10 cellular contexts compared by ENCODE assay signal in the genomic region with DNA sequence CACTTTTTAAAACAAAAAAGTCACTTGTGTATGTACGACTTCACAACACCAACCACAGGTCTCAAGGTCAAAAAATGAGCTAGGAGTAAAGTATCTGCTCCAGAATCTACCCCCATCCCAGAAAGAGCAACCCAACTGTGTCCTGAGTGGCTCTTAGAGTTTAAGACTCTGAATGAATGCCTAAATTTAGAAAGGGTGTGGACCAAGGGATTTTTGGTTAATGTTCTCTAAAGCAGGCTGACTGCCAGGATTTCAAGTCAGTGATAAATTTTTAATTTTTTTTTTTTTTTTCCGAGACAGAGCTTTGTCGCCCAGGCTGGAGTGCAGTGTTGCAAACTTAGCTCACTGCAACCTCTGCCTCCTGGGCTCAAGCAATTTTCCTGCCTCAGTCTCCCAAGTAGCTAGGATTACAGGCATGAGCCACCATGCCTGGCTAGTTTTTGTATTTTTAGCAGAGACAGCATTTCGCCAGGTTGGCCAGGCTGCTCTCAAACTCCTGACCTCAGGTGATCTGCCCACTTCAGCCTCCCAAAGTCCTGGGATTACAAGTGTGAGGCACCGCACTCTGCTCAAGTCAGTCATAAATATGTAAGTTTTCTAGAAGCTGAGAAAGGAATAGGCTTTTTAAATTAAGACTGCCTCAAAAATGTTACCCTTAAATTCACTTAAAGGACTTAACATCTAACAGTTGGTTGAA. TPM values are rescaled to one million over a fixed set of nuclear protein-coding genes. Genes with fewer than 3 reads are reported as not detected.
DNase-seq lines count a peak whose midpoint lies in the region; ATAC-seq and TF ChIP-seq lines count a peak whose summit lies in the region.
"Had no signal": no experiment of that assay in that cellular context is flagged by ENCODE, and none has a peak within 500 bp of the region (broad histone marks: within the 10 kb centered on the region; RNA-seq: fewer than 3 reads in every experiment).

No MANE protein-coding gene starts in this region.

- H3K27ac Mint-ChIP-seq in endodermal cell (peak overlapping the region; percentile 22), type B pancreatic cell (no peak overlapping the region)
- H3K27ac Mint-ChIP-seq in naive thymus-derived CD4-positive, alpha-beta T cell: peak overlapping the region in 8 of 9 donors; percentile 29 to 84 (median 72)

- H3K36me3 ChIP-seq in IMR-90 (ENCODE audit: control insufficient read depth, insufficient read depth, low read length) (peaks cover 17% of the 10 kb centered on the region), endodermal cell (ENCODE audit: control insufficient read depth, insufficient read depth, low read length) (peaks cover 39% of the 10 kb centered on the region), smooth muscle cell (ENCODE audit: low read depth) (peaks cover 10% of the 10 kb centered on the region), breast epithelium (no peaks in the 10 kb centered on the region)
- peaks cover 0 to 33% (median 3%) of the 10 kb centered on the region in 3 experiments for H3K36me3 ChIP-seq in naive thymus-derived CD4-positive, alpha-beta T cell (ENCODE audit: control insufficient read depth in 2 of 3, insufficient read depth in 3 of 3, low read length in 3 of 3)

- no peak overlapping the region for H4K91ac ChIP-seq in IMR-90 (ENCODE audit: insufficient read depth, low read depth, low read length)

- H3K4me1 ChIP-seq in IMR-90 (ENCODE audit: control insufficient read depth, insufficient read depth, low read length) (peaks cover 3% of the 10 kb centered on the region; the same call in 1 of the 2 replicates), endodermal cell (ENCODE audit: control insufficient read depth, insufficient read depth, low read length) (no peaks in the 10 kb centered on the region), smooth muscle cell (ENCODE audit: low read depth) (no peaks in the 10 kb centered on the region), breast epithelium (no peaks in the 10 kb centered on the region)
- peaks cover 18 to 39% of the 10 kb centered on the region in 2 donors for H3K4me1 ChIP-seq in naive thymus-derived CD4-positive, alpha-beta T cell (ENCODE audit: control insufficient read depth in 2 of 2, insufficient read depth in 2 of 2, low read length in 2 of 2)

- no peak overlapping the region for H2BK15ac ChIP-seq in IMR-90 (ENCODE audit: low read depth, low read length)

- ATAC-seq in IMR-90 (ENCODE audit: low read depth): peak; percentile 79
- ATAC-seq in naive thymus-derived CD4-positive, alpha-beta T cell: no peak
- ATAC-seq: activated CD4-positive, CD25-positive, alpha-beta regulatory T cell treated with anti-CD3 and anti-CD28 coated beads, Interleukin-2, amount 50 U/mL, for 24 hours had no signal

- H3K36me3 Mint-ChIP-seq in endodermal cell (ENCODE audit: low read depth) (peaks cover 31% of the 10 kb centered on the region), type B pancreatic cell (peaks cover 8% of the 10 kb centered on the region)
- peaks cover 5 to 17% (median 12%) of the 10 kb centered on the region in 5 donors for H3K36me3 Mint-ChIP-seq in naive thymus-derived CD4-positive, alpha-beta T cell

- H2AK5ac ChIP-seq in IMR-90 (ENCODE audit: low read depth, low read length): no peak overlapping the region

- H3K4me3 Mint-ChIP-seq in endodermal cell (no peak overlapping the region), type B pancreatic cell (no peak overlapping the region)
- H3K4me3 Mint-ChIP-seq in naive thymus-derived CD4-positive, alpha-beta T cell: peak overlapping the region in 4 of 10 donors; percentile 9 to 58 (median 49)

- no peaks in the 10 kb centered on the region for H3F3A ChIP-seq in smooth muscle cell (ENCODE audit: low read depth)

- no peak overlapping the region for H4K5ac ChIP-seq in IMR-90 (ENCODE audit: low read depth, low read length)

- CTCF ChIA-PET in IMR-90 (lab: Yijun Ruan, JAX): interaction anchor here (0.6 to 1.1 kb wide), 3 partner anchors 13 to 50 kb away, joined by 3 to 4 read pairs (median 3); no protein-coding TSS in a partner anchor
- CTCF ChIA-PET in naive thymus-derived CD4-positive, alpha-beta T cell (lab: Charles Lee): interaction anchor here (1.6 kb wide), 1 partner anchor 12 kb away, joined by 9 read pairs; no protein-coding TSS in a partner anchor

- H3K4me1 Mint-ChIP-seq in endodermal cell (no peaks in the 10 kb centered on the region), type B pancreatic cell (ENCODE audit: unreplicated experiment) (peaks cover 14% of the 10 kb centered on the region)
- H3K4me1 Mint-ChIP-seq in naive thymus-derived CD4-positive, alpha-beta T cell: peaks cover 28 to 70% (median 62%) of the 10 kb centered on the region in 7 donors

- no peak for TF ChIP-seq RAD21 in IMR-90 (IDR thresholded peaks at IDR 0.05; ENCODE audit: low read length)

- H3K9ac ChIP-seq in IMR-90 (ENCODE audit: low read depth, low read length): no peak overlapping the region; the same call in 1 of the 2 replicates
- H3K9ac ChIP-seq in endodermal cell (ENCODE audit: extremely low read depth, low read length, poor library complexity, severe bottlenecking): no peak overlapping the region
- no peak overlapping the region for H3K9ac ChIP-seq in smooth muscle cell (ENCODE audit: low read depth)

- H3K4me2 ChIP-seq in IMR-90 (ENCODE audit: low read depth, low read length): peak overlapping the region; percentile 63
- H3K4me2 ChIP-seq in smooth muscle cell: no peak overlapping the region

- H2BK120ac ChIP-seq in IMR-90 (ENCODE audit: low read depth, low read length): no peak overlapping the region

- H3K4me3 ChIP-seq in IMR-90 (ENCODE audit: insufficient read depth, low read depth, low read length) (no peak overlapping the region), endodermal cell (ENCODE audit: low read length) (no peak overlapping the region), smooth muscle cell (no peak overlapping the region), breast epithelium (no peak overlapping the region)
- no peak overlapping the region for H3K4me3 ChIP-seq in naive thymus-derived CD4-positive, alpha-beta T cell (ENCODE audit: low read length)

- H3K27me3 ChIP-seq in IMR-90 (ENCODE audit: control insufficient read depth, insufficient read depth, low read length) (no peaks in the 10 kb centered on the region), endodermal cell (ENCODE audit: control insufficient read depth, insufficient read depth, low read length, poor library complexity, severe bottlenecking) (no peaks in the 10 kb centered on the region), smooth muscle cell (ENCODE audit: low read depth) (no peaks in the 10 kb centered on the region), breast epithelium (no peaks in the 10 kb centered on the region)
- no peaks in the 10 kb centered on the region for H3K27me3 ChIP-seq in naive thymus-derived CD4-positive, alpha-beta T cell (ENCODE audit: control insufficient read depth in 2 of 2, insufficient read depth in 2 of 2, low read length in 2 of 2)

- H2BK5ac ChIP-seq in IMR-90 (ENCODE audit: low read depth, low read length, poor library complexity, severe bottlenecking): no peak overlapping the region

- H4K20me1 ChIP-seq in IMR-90 (ENCODE audit: insufficient read depth, low read length) (peaks cover 44% of the 10 kb centered on the region), smooth muscle cell (ENCODE audit: low read depth) (peaks cover 99% of the 10 kb centered on the region)

- H4K8ac ChIP-seq in IMR-90 (ENCODE audit: low read depth in 2 of 2, low read length in 2 of 2): no peak overlapping the region

- no peaks in the 10 kb centered on the region for H3K9me3 ChIP-seq in IMR-90 (ENCODE audit: control insufficient read depth, insufficient read depth, low read length)
- no peaks in the 10 kb centered on the region for H3K9me3 ChIP-seq in endodermal cell (ENCODE audit: control insufficient read depth, low read length)
- no peaks in the 10 kb centered on the region for H3K9me3 ChIP-seq in naive thymus-derived CD4-positive, alpha-beta T cell (ENCODE audit: control insufficient read depth in 2 of 3, low read length in 3 of 3)
- H3K9me3 ChIP-seq in smooth muscle cell (replicated peaks; ENCODE audit: low read depth): no peaks in the 10 kb centered on the region
- H3K9me3 ChIP-seq in breast epithelium: no peaks in the 10 kb centered on the region

- no peak overlapping the region for H2BK20ac ChIP-seq in IMR-90 (ENCODE audit: low read depth, low read length)

- H3K27me3 Mint-ChIP-seq in endodermal cell (ENCODE audit: insufficient read depth): no peaks in the 10 kb centered on the region
- no peaks in the 10 kb centered on the region for H3K27me3 Mint-ChIP-seq in naive thymus-derived CD4-positive, alpha-beta T cell
- no peaks in the 10 kb centered on the region for H3K27me3 Mint-ChIP-seq in type B pancreatic cell

- no peak overlapping the region for H3K23ac ChIP-seq in IMR-90 (ENCODE audit: low read depth, low read length)

- peaks cover 2% of the 10 kb centered on the region for H3K9me1 ChIP-seq in IMR-90 (ENCODE audit: insufficient read depth, low read length)

- no peak overlapping the region for H3K56ac ChIP-seq in IMR-90 (ENCODE audit: extremely low read depth, insufficient read depth, low read length)

- no peak overlapping the region for H3K14ac ChIP-seq in IMR-90 (replicated peaks; ENCODE audit: low read depth, low read length)

- BruUV-seq in IMR-90 (replicated peaks; lab: Mats Ljungman, UMichigan): no TSS peak

- TF ChIP-seq POLR2A in IMR-90 (IDR thresholded peaks at IDR 0.05; ENCODE audit: low read depth, low read length) (no peak), breast epithelium (IDR thresholded peaks at IDR 0.05) (no peak)

- intact Hi-C loops in IMR-90 (cut with micrococcal nuclease) (loop anchor here (2.0 kb wide), 1 partner anchor 19 kb away; no protein-coding TSS in a partner anchor), breast epithelium (cut with DNase I; ENCODE audit: low total_unique reads) (no loop called here)
- intact Hi-C loops in naive thymus-derived CD4-positive, alpha-beta T cell (cut with micrococcal nuclease): loop anchor here in 1 of 2 donors (2.0 kb wide), 2 partner anchors 13 to 19 kb away; no protein-coding TSS in a partner anchor

- H3K4ac ChIP-seq in IMR-90 (ENCODE audit: low read depth, low read length): no peak overlapping the region

- H3K27ac ChIP-seq in IMR-90 (ENCODE audit: insufficient read depth, low read length) (no peak overlapping the region), endodermal cell (ENCODE audit: low read depth, low read length) (no peak overlapping the region), smooth muscle cell (ENCODE audit: low read depth) (no peak overlapping the region), breast epithelium (peak overlapping the region in 1 of 2 donors; percentile 11)
- H3K27ac ChIP-seq in naive thymus-derived CD4-positive, alpha-beta T cell (ENCODE audit: low read depth, low read length): peak overlapping the region; percentile 16

- in situ Hi-C loops in ACHN (cut with HindIII; ENCODE audit: low pct_ligation_motif_present, low pct_unique_long_range_greater_than_20kb, low sequenced_read_pairs) (no loop called here), IMR-90 (cut with MboI; ENCODE audit: low sequenced_read_pairs) (no loop called here)

- TF ChIP-seq CTCF in IMR-90 (conservative IDR thresholded peaks at IDR 0.05; ENCODE audit: low read depth, low read length) (no peak), endodermal cell (conservative IDR thresholded peaks at IDR 0.05) (no peak), type B pancreatic cell (conservative IDR thresholded peaks at IDR 0.05) (no peak), smooth muscle cell (IDR thresholded peaks at IDR 0.05; ENCODE audit: borderline replicate concordance, insufficient read depth, poor library complexity, severe bottlenecking) (no peak), breast epithelium (IDR thresholded peaks at IDR 0.05) (no peak)

- H2AFZ ChIP-seq in IMR-90 (replicated peaks; ENCODE audit: low read length, poor library complexity) (no peak overlapping the region), smooth muscle cell (ENCODE audit: low read depth) (no peak overlapping the region)

- H2AK9ac ChIP-seq in IMR-90 (replicated peaks; ENCODE audit: low read depth, low read length, poor library complexity): no peak overlapping the region

- H3K79me1 ChIP-seq in IMR-90 (ENCODE audit: low read depth in 1 of 2, low read length in 2 of 2): peaks cover 39 to 79% of the 10 kb centered on the region in 2 experiments

- H3K9me3 Mint-ChIP-seq in endodermal cell (no peaks in the 10 kb centered on the region), type B pancreatic cell (no peaks in the 10 kb centered on the region)
- H3K9me3 Mint-ChIP-seq in naive thymus-derived CD4-positive, alpha-beta T cell: no peaks in the 10 kb centered on the region

- no peak overlapping the region for H3K18ac ChIP-seq in IMR-90 (ENCODE audit: low read depth, low read length)

- POLR2A ChIA-PET in IMR-90 (lab: Charles Lee; ENCODE audit: unreplicated experiment): interaction anchor here (0.7 kb wide), 1 partner anchor 557 kb away, joined by 6 read pairs; no protein-coding TSS in a partner anchor
- POLR2A ChIA-PET in naive thymus-derived CD4-positive, alpha-beta T cell (lab: Charles Lee): interaction anchor here (0.6 to 2.4 kb wide), 3 partner anchors 13 to 356 kb away, joined by 3 to 6 read pairs (median 3); no protein-coding TSS in a partner anchor

- H3K79me2 ChIP-seq in smooth muscle cell (ENCODE audit: low read depth): peaks cover 98% of the 10 kb centered on the region

- peak; percentile 22 for DNase-seq in ACHN
- peak; percentile 31 for DNase-seq in IMR-90
- no peak for DNase-seq in endodermal cell
- DNase-seq in naive thymus-derived CD4-positive, alpha-beta T cell: no peak
- no peak for DNase-seq in type B pancreatic cell (ENCODE audit: extremely low spot score, unreplicated experiment)
- DNase-seq in smooth muscle cell (lab: John Stamatoyannopoulos, UW; ENCODE audit: unreplicated experiment): no peak
- no peak for DNase-seq in DMS153 treated with DMSO at 0.1 percent for 48 hours (lab: John Stamatoyannopoulos, UW; ENCODE audit: unreplicated experiment)
- no peak for DNase-seq in breast epithelium (ENCODE audit: low spot score in 2 of 2)
- DNase-seq: cortex of kidney had no signal

- dilution Hi-C loops in IMR-90 (cut with HindIII; ENCODE audit: low sequenced_read_pairs, unreplicated experiment): no loop called here

- no CpG with 5 or more reads among the region's 5 CpGs for WGBS in IMR-90 (ENCODE audit: extremely low coverage in 2 of 2, insufficient read length in 1 of 2), 2 experiments
- 94 to 95% methylated on average over 3 to 5 of the region's 5 CpGs for WGBS in endodermal cell (ENCODE audit: insufficient coverage in 1 of 2, insufficient read length in 1 of 2), 2 experiments
- WGBS in smooth muscle cell (ENCODE audit: low lambda C conversion rate): 90% methylated on average over 5 of the region's 5 CpGs

RNA-seq across cellular contexts. Expression of a gene that starts 20.2 kb away (rescaled TPM):
- total RNA-seq in IMR-90 (2012; rRNA removed) (35.3 and 43.9 TPM in 2 replicates), endodermal cell (10 to 100 TPM; 90.2 to 95.5 TPM), type B pancreatic cell (ENCODE audit: low replicate concordance) (73.4 and 79.8 TPM in 2 replicates), smooth muscle cell (42.2 and 44.7 TPM in 2 replicates), breast epithelium (10 to 100 TPM; 79.8 to 85.2 (median 79.9) TPM)
- polyA plus RNA-seq in IMR-90 (2012; rRNA removed) (44.5 and 50.3 TPM in 2 replicates), smooth muscle cell (45.1 and 48.2 TPM in 2 replicates)
- polyA plus RNA-seq in IMR-90 (2012; cell fraction: cytosol; rRNA removed): 22.3 and 29.0 TPM in 2 replicates
- polyA plus RNA-seq in IMR-90 (2012; cell fraction: nucleus; rRNA removed; ENCODE audit: low replicate concordance): 11.2 and 31.2 TPM in 2 replicates
- 85.0 TPM for polyA plus RNA-seq in endodermal cell (2013, experiment 1 of 2)
- 80.5 TPM for polyA plus RNA-seq in endodermal cell (2013, experiment 2 of 2)
- total RNA-seq in naive thymus-derived CD4-positive, alpha-beta T cell: 10 to 100 TPM; 42.8 to 56.3 (median 48.7) TPM
- polyA plus RNA-seq in naive thymus-derived CD4-positive, alpha-beta T cell: 10 to 100 TPM; 35.8 to 42.8 TPM

RNA-seq across cellular contexts. Expression of a gene that starts 51.3 kb away (rescaled TPM):
- 28.3 and 33.2 TPM in 2 replicates for total RNA-seq in IMR-90 (2012; rRNA removed)
- polyA plus RNA-seq in IMR-90 (2012; rRNA removed): 36.7 and 44.5 TPM in 2 replicates
- 30.9 and 31.3 TPM in 2 replicates for polyA plus RNA-seq in IMR-90 (2012; cell fraction: cytosol; rRNA removed)
- polyA plus RNA-seq in IMR-90 (2012; cell fraction: nucleus; rRNA removed; ENCODE audit: low replicate concordance): 35.8 and 39.4 TPM in 2 replicates
- 10 to 100 TPM; 40.4 to 45.2 TPM for total RNA-seq in endodermal cell
- polyA plus RNA-seq in endodermal cell (2013, experiment 1 of 2): 36.8 TPM
- polyA plus RNA-seq in endodermal cell (2013, experiment 2 of 2): 31.5 TPM
- total RNA-seq in naive thymus-derived CD4-positive, alpha-beta T cell: 10 to 100 TPM; 43.4 to 94.1 (median 65.7) TPM
- polyA plus RNA-seq in naive thymus-derived CD4-positive, alpha-beta T cell: 10 to 100 TPM; 35.6 to 67.6 TPM
- 34.3 and 40.6 TPM in 2 replicates for total RNA-seq in type B pancreatic cell (ENCODE audit: low replicate concordance)
- total RNA-seq in smooth muscle cell: 19.6 and 20.7 TPM in 2 replicates
- polyA plus RNA-seq in smooth muscle cell: 28.3 and 39.3 TPM in 2 replicates
- 10 to 100 TPM; 28.5 to 35.1 (median 34.8) TPM for total RNA-seq in breast epithelium

Comparison
In these comparisons a context has a peak if more than half of its experiments do, and no peak if none do; other contexts are left out.
1. DNase-seq: peak in ACHN (single experiment) and IMR-90 (single experiment); none in endodermal cell (single experiment), naive thymus-derived CD4-positive, alpha-beta T cell (0 of 9), type B pancreatic cell (single experiment), smooth muscle cell (single experiment), DMS153 treated with DMSO at 0.1 percent for 48 hours (single experiment) and breast epithelium (0 of 2).